9 cellular contexts compared by ENCODE assay signal in the genomic region with DNA sequence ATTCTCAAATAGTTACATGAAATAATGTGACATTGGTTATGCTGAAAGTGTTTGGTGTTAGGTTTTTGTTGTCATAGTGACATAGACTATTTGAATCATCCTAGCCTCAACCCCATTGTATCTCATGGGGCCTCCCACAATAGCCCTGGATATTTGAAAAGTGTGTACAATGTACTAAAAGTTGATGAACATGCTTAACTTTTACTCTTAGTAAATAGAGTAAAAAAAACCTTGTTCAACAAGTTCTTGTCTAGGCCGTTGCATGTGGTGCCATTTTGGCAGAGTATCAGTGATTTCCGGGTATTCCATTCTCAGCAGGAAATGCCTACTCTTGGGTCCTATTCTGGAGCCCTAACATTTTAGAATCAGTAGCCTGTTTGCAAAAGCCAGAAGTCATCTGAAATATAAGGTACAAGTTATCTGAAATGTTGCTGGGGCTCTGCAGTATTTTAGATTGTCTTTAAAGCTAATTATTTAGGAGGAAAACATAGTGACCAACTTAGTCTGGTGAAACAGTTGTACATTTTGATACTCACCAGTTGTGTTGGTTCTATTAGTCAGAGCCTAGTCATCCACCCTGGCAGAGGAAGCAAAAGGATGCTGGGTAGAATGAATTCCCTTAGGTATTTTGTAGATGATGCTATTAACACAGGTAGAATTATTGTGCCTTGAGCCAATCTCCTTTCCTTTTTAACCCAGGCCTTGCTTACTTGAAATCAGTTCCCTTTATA.
DNase-seq lines count a peak whose midpoint lies in the region; ATAC-seq, FAIRE-seq and TF ChIP-seq lines count a peak whose summit lies in the region.
"Had no signal": no experiment of that assay in that cellular context is flagged by ENCODE, and none has a peak within 500 bp of the region (broad histone marks: within the 10 kb centered on the region; RNA-seq: fewer than 3 reads in every experiment).

No MANE protein-coding gene starts in this region.

- no peaks in the 10 kb centered on the region for H3K9me3 Mint-ChIP-seq in activated naive CD8-positive, alpha-beta T cell (ENCODE audit: low read depth)

- no peak for TF ChIP-seq CTCF in HepG2 (CRISPR knock-in tag; IDR thresholded peaks at IDR 0.05)
- no peak for TF ChIP-seq CTCF in GM10266 (IDR thresholded peaks at IDR 0.05; ENCODE audit: control insufficient read depth, insufficient read depth, low read depth, missing control alignments)

- CTCF ChIA-PET in HepG2 (lab: Yijun Ruan, JAX; ENCODE audit: low intra/inter-chr PET ratio, low total read pairs) = no interaction called here

- FAIRE-seq in HepG2 (lab: Jason Lieb, UNC) = no peak
- FAIRE-seq: GM18507 had no signal

- BruUV-seq in HepG2 (replicated peaks; lab: Mats Ljungman, UMichigan) = no TSS peak

- H4K20me1 ChIP-seq in HepG2 (ENCODE audit: insufficient read depth, low read length) = no peaks in the 10 kb centered on the region

- POLR2A ChIA-PET in HepG2 (lab: Yijun Ruan, JAX) = no interaction called here

- DNase-seq in AG08396 (ENCODE audit: low spot score) (peak; percentile 41), HepG2 (ENCODE audit: low spot score) (peak; percentile 36), SIG-M5 treated with dmso at 0.1 percent for 504 hours (lab: John Stamatoyannopoulos, UW; ENCODE audit: unreplicated experiment) (no peak), GM10266 (ENCODE audit: extremely low spot score) (no peak)

- in situ Hi-C loops in HepG2 (cut with HindIII; ENCODE audit: extremely low pct_ligation_motif_present, low pct_unique_long_range_greater_than_20kb) = no loop called here

- no peak for TF ChIP-seq EP300 in HepG2 (IDR thresholded peaks at IDR 0.05; ENCODE audit: low read depth in 2 of 2, low read length in 2 of 2)
- TF ChIP-seq EP300 in HepG2 (CRISPR knock-in tag; IDR thresholded peaks at IDR 0.05; ENCODE audit: borderline replicate concordance) = no peak

- H3K4me1 ChIP-seq in HepG2 (ENCODE audit: insufficient read depth, low read length) = peaks cover 36% of the 10 kb centered on the region

- no peak overlapping the region for H3K4me3 Mint-ChIP-seq in activated naive CD8-positive, alpha-beta T cell

- H3K9me3 ChIP-seq in HepG2 (ENCODE audit: low read length) = no peaks in the 10 kb centered on the region

- no peak overlapping the region for H3K27ac ChIP-seq in HepG2 (ENCODE audit: extremely low read length, insufficient read depth, low read length)

- WGBS in HepG2 (ENCODE audit: low lambda C conversion rate) = 94% methylated on average over 2 of the region's 2 CpGs

- H2AFZ ChIP-seq in HepG2 (ENCODE audit: low read length) = no peak overlapping the region

- TF ChIP-seq POLR2A in HepG2 (IDR thresholded peaks at IDR 0.05; ENCODE audit: insufficient read depth in 1 of 2, low read depth in 2 of 2, low read length in 2 of 2) = no peak

- no peaks in the 10 kb centered on the region for H3K79me2 ChIP-seq in HepG2 (ENCODE audit: insufficient read depth, low read length)

- H3K27me3 Mint-ChIP-seq in activated naive CD8-positive, alpha-beta T cell = no peaks in the 10 kb centered on the region

- no peak overlapping the region for H3K4me2 ChIP-seq in HepG2 (ENCODE audit: low read depth, low read length)

- intact Hi-C loops in HepG2 (cut with micrococcal nuclease; ENCODE audit: unreplicated experiment) = loop anchor here (5.0 kb wide), 1 partner anchor 34 kb away; no protein-coding TSS in a partner anchor

- no peak overlapping the region for H3K4me3 ChIP-seq in HepG2 (replicated peaks in 1 of 3; ENCODE audit: insufficient read depth in 1 of 3, low read depth in 2 of 3, low read length in 3 of 3)

- no peak for TF ChIP-seq RAD21 in HepG2 (CRISPR knock-in tag; IDR thresholded peaks at IDR 0.05)

- no peaks in the 10 kb centered on the region for H3K27me3 ChIP-seq in HepG2 (ENCODE audit: control insufficient read depth in 1 of 2, insufficient read depth in 2 of 2, low read length in 2 of 2)

- H3K36me3 ChIP-seq in HepG2 (replicated peaks in 1 of 2; ENCODE audit: control insufficient read depth in 1 of 2, insufficient read depth in 2 of 2, low read length in 2 of 2) = peaks cover 4 to 22% of the 10 kb centered on the region in 2 experiments; a peak in 4 of 5 replicates

- no peak overlapping the region for H3K9ac ChIP-seq in HepG2 (ENCODE audit: insufficient read depth, low read depth, low read length)

- H3K27ac Mint-ChIP-seq in activated naive CD8-positive, alpha-beta T cell = peak overlapping the region; percentile 90

- H3K4me1 Mint-ChIP-seq in activated naive CD8-positive, alpha-beta T cell (ENCODE audit: low read depth) = peaks cover 42% of the 10 kb centered on the region

- H3K36me3 Mint-ChIP-seq in activated naive CD8-positive, alpha-beta T cell = peaks cover 33% of the 10 kb centered on the region

- peak; percentile 17 for ATAC-seq in HG02852 (IDR thresholded peaks at IDR 0.05; ENCODE audit: unreplicated experiment)
- ATAC-seq in HepG2 = no peak; the same call in 2 of the 3 replicates
- no peak for ATAC-seq in GM19328 (IDR thresholded peaks at IDR 0.05; ENCODE audit: unreplicated experiment)
- ATAC-seq in HG03469 (IDR thresholded peaks at IDR 0.05; ENCODE audit: unreplicated experiment) = no peak

TF ChIP-seq in HepG2, 621 proteins besides CTCF, POLR2A, EP300 and RAD21:
- no peak for TF ChIP-seq ZBTB38 (CRISPR knock-in tag; IDR thresholded peaks at IDR 0.05)
- TF ChIP-seq FOSL2 (CRISPR knock-in tag; IDR thresholded peaks at IDR 0.05) = peak; percentile 9; the same call in 1 of the 2 replicates

Comparison
In these comparisons a context has a peak if more than half of its experiments do, and no peak if none do; other contexts are left out.
1. DNase-seq: peak in AG08396 (single experiment) and HepG2 (single experiment); none in SIG-M5 treated with dmso at 0.1 percent for 504 hours (single experiment) and GM10266 (single experiment).